In genomic region chr9:14924821-14925220, GRCh38 we compare ENCODE assay signal across 12 cellular contexts. TPM values are rescaled to one million over a fixed set of nuclear protein-coding genes. Genes with fewer than 3 reads are reported as not detected.
DNase-seq lines count a peak whose midpoint lies in the region; ATAC-seq and TF ChIP-seq lines count a peak whose summit lies in the region.
"Had no signal": no experiment of that assay in that cellular context is flagged by ENCODE, and none has a peak within 500 bp of the region (broad histone marks: within the 10 kb centered on the region; RNA-seq: fewer than 3 reads in every experiment).

No MANE protein-coding gene starts in this region.

- DNase-seq in AG04449 (ENCODE audit: low read depth, low spot score), result peak; percentile 50
- DNase-seq in M059J (ENCODE audit: low read depth), result peak; percentile 21
- peak; percentile 92 for DNase-seq in fibroblast of gingiva (ENCODE audit: low read depth)
- DNase-seq in omental fat pad (ENCODE audit: low spot score), result no peak
- DNase-seq in CD14-positive monocyte (ENCODE audit: low spot score), result no peak
- DNase-seq in activated naive CD8-positive, alpha-beta T cell treated with anti-CD3 and anti-CD28 coated beads for 36 hours, result no peak
- DNase-seq in NCI-H748 treated with DMSO at 0.1 percent for 48 hours (lab: John Stamatoyannopoulos, UW), result no peak
- DNase-seq in activated T-helper 2 cell treated with anti-CD3 and anti-CD28 coated beads, Interferon-gamma antibody, Interleukin-2, Interleukin-4, amounts not matched to agents 10 μg/mL and 5 μg/mL and 100 μg/mL, durations not matched to agents 14 hours and 24 hours and 36 hours (ENCODE audit: low spot score), result no peak
- DNase-seq: activated CD4-positive, alpha-beta T cell treated with anti-CD3 and anti-CD28 coated beads for 1 hour; NCI-H1930; pancreas; SW 1271 had no signal

- CTCF ChIA-PET in AG04449 (lab: Yijun Ruan, JAX), result no interaction called here

- H3K4me1 Mint-ChIP-seq in CD14-positive monocyte, result peaks cover 2% of the 10 kb centered on the region
- H3K4me1 Mint-ChIP-seq in activated naive CD8-positive, alpha-beta T cell treated with anti-CD3 and anti-CD28 coated beads for 36 hours, result peaks cover 2% of the 10 kb centered on the region
- no peaks in the 10 kb centered on the region for H3K4me1 Mint-ChIP-seq in activated T-helper 2 cell treated with anti-CD3 and anti-CD28 coated beads, Interferon-gamma antibody, Interleukin-2, Interleukin-4, amounts not matched to agents 10 μg/mL and 5 μg/mL and 100 μg/mL, durations not matched to agents 14 hours and 24 hours and 36 hours (ENCODE audit: low read depth)

- POLR2A ChIA-PET in AG04449 (lab: Yijun Ruan, JAX), result no interaction called here

- H3K9me3 Mint-ChIP-seq in CD14-positive monocyte, result peaks cover 0 to 2% (median 0%) of the 10 kb centered on the region in 7 donors
- H3K9me3 Mint-ChIP-seq in activated naive CD8-positive, alpha-beta T cell treated with anti-CD3 and anti-CD28 coated beads for 36 hours, result no peaks in the 10 kb centered on the region
- H3K9me3 Mint-ChIP-seq in activated T-helper 2 cell treated with anti-CD3 and anti-CD28 coated beads, Interferon-gamma antibody, Interleukin-2, Interleukin-4, amounts not matched to agents 10 μg/mL and 5 μg/mL and 100 μg/mL, durations not matched to agents 14 hours and 24 hours and 36 hours, result no peaks in the 10 kb centered on the region

- peak overlapping the region; percentile 1; the same call in 1 of the 2 replicates for H3K4me3 ChIP-seq in AG04449 (ENCODE audit: low read depth, low read length)
- H3K4me3 ChIP-seq: pancreas had no signal

- no peak overlapping the region for H3K4me3 Mint-ChIP-seq in CD14-positive monocyte
- no peak overlapping the region for H3K4me3 Mint-ChIP-seq in activated naive CD8-positive, alpha-beta T cell treated with anti-CD3 and anti-CD28 coated beads for 36 hours
- no peak overlapping the region for H3K4me3 Mint-ChIP-seq in activated T-helper 2 cell treated with anti-CD3 and anti-CD28 coated beads, Interferon-gamma antibody, Interleukin-2, Interleukin-4, amounts not matched to agents 10 μg/mL and 5 μg/mL and 100 μg/mL, durations not matched to agents 14 hours and 24 hours and 36 hours (ENCODE audit: low read depth)

- H3K27ac Mint-ChIP-seq in CD14-positive monocyte, result no peak overlapping the region
- H3K27ac Mint-ChIP-seq in activated naive CD8-positive, alpha-beta T cell treated with anti-CD3 and anti-CD28 coated beads for 36 hours, result no peak overlapping the region
- H3K27ac Mint-ChIP-seq in activated T-helper 2 cell treated with anti-CD3 and anti-CD28 coated beads, Interferon-gamma antibody, Interleukin-2, Interleukin-4, amounts not matched to agents 10 μg/mL and 5 μg/mL and 100 μg/mL, durations not matched to agents 14 hours and 24 hours and 36 hours, result no peak overlapping the region

- intact Hi-C loops in CD14-positive monocyte (cut with micrococcal nuclease), result no loop called here
- intact Hi-C loops in activated T-helper 2 cell treated with anti-CD3 and anti-CD28 coated beads, Interferon-gamma antibody, Interleukin-2, Interleukin-4, amounts not matched to agents 10 μg/mL and 5 μg/mL and 100 μg/mL, durations not matched to agents 14 hours and 24 hours and 36 hours (cut with micrococcal nuclease), result no loop called here

- ATAC-seq in omental fat pad (ENCODE audit: low FRiP score), result peak; percentile 79

- TF ChIP-seq CTCF in AG04449 (IDR thresholded peaks at IDR 0.05; ENCODE audit: insufficient read depth, low read length, missing control alignments), result no peak
- TF ChIP-seq CTCF in omental fat pad (IDR thresholded peaks at IDR 0.05), result no peak
- no peak for TF ChIP-seq CTCF in CD14-positive monocyte (IDR thresholded peaks at IDR 0.05)

- H3K27me3 Mint-ChIP-seq in CD14-positive monocyte (ENCODE audit: low read depth in 3 of 3), result peaks cover 0 to 3% (median 2%) of the 10 kb centered on the region in 3 donors
- no peaks in the 10 kb centered on the region for H3K27me3 Mint-ChIP-seq in activated naive CD8-positive, alpha-beta T cell treated with anti-CD3 and anti-CD28 coated beads for 36 hours
- no peaks in the 10 kb centered on the region for H3K27me3 Mint-ChIP-seq in activated T-helper 2 cell treated with anti-CD3 and anti-CD28 coated beads, Interferon-gamma antibody, Interleukin-2, Interleukin-4, amounts not matched to agents 10 μg/mL and 5 μg/mL and 100 μg/mL, durations not matched to agents 14 hours and 24 hours and 36 hours (ENCODE audit: low read depth)

- no peaks in the 10 kb centered on the region for H3K36me3 Mint-ChIP-seq in CD14-positive monocyte
- H3K36me3 Mint-ChIP-seq in activated naive CD8-positive, alpha-beta T cell treated with anti-CD3 and anti-CD28 coated beads for 36 hours, result no peaks in the 10 kb centered on the region
- no peaks in the 10 kb centered on the region for H3K36me3 Mint-ChIP-seq in activated T-helper 2 cell treated with anti-CD3 and anti-CD28 coated beads, Interferon-gamma antibody, Interleukin-2, Interleukin-4, amounts not matched to agents 10 μg/mL and 5 μg/mL and 100 μg/mL, durations not matched to agents 14 hours and 24 hours and 36 hours (ENCODE audit: low read depth)

RNA-seq across cellular contexts. Expression of gene FREM1, which starts 14.6 kb away (rescaled TPM):
- 0.02 TPM in 1 of 2 replicates, not detected in the other for total RNA-seq in M059J (2014; rRNA removed; shearing (Covaris generic))
- total RNA-seq in omental fat pad, result 1 to 10 TPM; 1.3 to 5.0 (median 2.2) TPM
- polyA plus RNA-seq in CD14-positive monocyte, result not detected
- total RNA-seq in activated naive CD8-positive, alpha-beta T cell treated with anti-CD3 and anti-CD28 coated beads for 36 hours, result not detected
- total RNA-seq in activated T-helper 2 cell treated with anti-CD3 and anti-CD28 coated beads, Interferon-gamma antibody, Interleukin-2, Interleukin-4, amounts not matched to agents 10 μg/mL and 5 μg/mL and 100 μg/mL, durations not matched to agents 14 hours and 24 hours and 36 hours, result not detected in 2 replicates

Comparison
In these comparisons a context has a peak if more than half of its experiments do, and no peak if none do; other contexts are left out.
1. DNase-seq: peak in AG04449 (single experiment), M059J (single experiment) and fibroblast of gingiva (single experiment); none in omental fat pad (single experiment), CD14-positive monocyte (single experiment), activated naive CD8-positive, alpha-beta T cell treated with anti-CD3 and anti-CD28 coated beads for 36 hours (single experiment), NCI-H748 treated with DMSO at 0.1 percent for 48 hours (single experiment) and activated T-helper 2 cell treated with anti-CD3 and anti-CD28 coated beads, Interferon-gamma antibody, Interleukin-2, Interleukin-4, amounts not matched to agents 10 μg/mL and 5 μg/mL and 100 μg/mL, durations not matched to agents 14 hours and 24 hours and 36 hours (single experiment).